ENCODE assay signal across 24 cellular contexts in the genomic region with DNA sequence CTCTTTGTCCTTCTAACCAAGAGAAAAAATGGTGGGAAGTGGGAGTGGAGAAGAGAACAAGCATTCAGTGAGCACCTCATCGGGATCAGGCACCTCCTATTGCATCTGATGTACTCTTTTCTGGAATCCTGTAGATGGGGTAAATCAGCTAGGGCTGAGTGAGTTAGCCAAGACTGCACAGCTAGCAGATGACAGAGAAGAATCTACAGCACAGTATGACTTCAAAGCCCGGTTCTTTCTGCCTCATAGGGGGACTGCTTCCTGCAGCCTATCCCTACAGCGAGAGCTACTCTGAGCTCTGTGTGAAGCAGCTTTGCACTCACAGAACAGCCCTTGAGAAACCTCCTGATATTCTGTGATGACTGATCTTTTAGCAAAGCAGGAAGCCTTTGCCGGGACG.
"Had no signal": no experiment of that assay in that cellular context is flagged by ENCODE, and none has a peak within 500 bp of the region (broad histone marks: within the 10 kb centered on the region; RNA-seq: fewer than 3 reads in every experiment).

No MANE protein-coding gene starts in this region.

- H3K4me3 Mint-ChIP-seq: activated CD4-positive, alpha-beta memory T cell treated with anti-CD3 and anti-CD28 coated beads for 36 hours; activated CD4-positive, alpha-beta T cell treated with anti-CD3 and anti-CD28 coated beads, Interleukin-2, amount 10 ng/mL, durations not matched to agents 24 days and 14 days; activated naive CD4-positive, alpha-beta T cell treated with anti-CD3 and anti-CD28 coated beads, Interleukin-2, amount 10 ng/mL, durations not matched to agents 7 days and 5 days; activated T-cell treated with anti-CD3 and anti-CD28 coated beads, Interleukin-2, amount 50 U/mL, for 24 hours; endodermal cell; nephron; stimulated activated naive B cell treated with anti-CD40 and anti-IgM and Interleukin-4, amounts not matched to agents 10 μg/mL and 1 μg/mL and 100 μg/mL, for 72 hours; T-helper 17 cell had no signal

- H3K4me1 Mint-ChIP-seq: activated CD4-positive, alpha-beta T cell treated with anti-CD3 and anti-CD28 coated beads, Interleukin-2, amount 10 ng/mL, durations not matched to agents 24 days and 14 days; activated naive CD4-positive, alpha-beta T cell treated with anti-CD3 and anti-CD28 coated beads, Interleukin-2, amount 10 ng/mL, durations not matched to agents 7 days and 5 days; endodermal cell; nephron; stimulated activated naive B cell treated with anti-CD40 and anti-IgM and Interleukin-4, amounts not matched to agents 10 μg/mL and 1 μg/mL and 100 μg/mL, for 72 hours; T-helper 17 cell had no signal

- DNase-seq: activated CD4-positive, alpha-beta memory T cell treated with anti-CD3 and anti-CD28 coated beads for 36 hours; activated CD4-positive, alpha-beta T cell treated with anti-CD3 and anti-CD28 coated beads, Interleukin-2, amount 10 ng/mL, durations not matched to agents 24 days and 14 days; activated CD4-positive, CD25-positive, alpha-beta regulatory T cell treated with anti-CD3 and anti-CD28 coated beads, Interleukin-2, amount 50 U/mL, for 72 hours; activated CD8-positive, alpha-beta memory T cell treated with anti-CD3 and anti-CD28 coated beads, Interleukin-2, amount 50 U/mL, for 48 hours; activated gamma-delta T cell; activated naive CD4-positive, alpha-beta T cell treated with anti-CD3 and anti-CD28 coated beads, Interleukin-2, amount 10 ng/mL, durations not matched to agents 7 days and 5 days; activated T-cell treated with anti-CD3 and anti-CD28 coated beads, Interleukin-2, amount 50 U/mL, for 24 hours; amygdala; central memory CD4-positive, alpha-beta T cell; endodermal cell; foreskin fibroblast; heart left ventricle; left ventricle myocardium inferior; pancreas; psoas muscle; stimulated activated CD4-positive, alpha-beta T cell treated with anti-CD3 and anti-CD28 coated beads, Interleukin-1b, Interleukin-23, amount 100 ng/mL, for 48 hours; stimulated activated naive B cell treated with anti-CD40 and anti-IgM and Interleukin-4, amounts not matched to agents 10 μg/mL and 1 μg/mL and 100 μg/mL, for 72 hours; T-helper 17 cell; T1000; tibial artery; upper lobe of right lung; WERI-Rb-1 had no signal

- H3K9me3 Mint-ChIP-seq: endodermal cell had no signal

- H3K27ac Mint-ChIP-seq: activated CD4-positive, alpha-beta memory T cell treated with anti-CD3 and anti-CD28 coated beads for 36 hours; activated CD4-positive, alpha-beta T cell treated with anti-CD3 and anti-CD28 coated beads, Interleukin-2, amount 10 ng/mL, durations not matched to agents 24 days and 14 days; activated naive CD4-positive, alpha-beta T cell treated with anti-CD3 and anti-CD28 coated beads, Interleukin-2, amount 10 ng/mL, durations not matched to agents 7 days and 5 days; activated T-cell treated with anti-CD3 and anti-CD28 coated beads, Interleukin-2, amount 50 U/mL, for 24 hours; endodermal cell; nephron; stimulated activated naive B cell treated with anti-CD40 and anti-IgM and Interleukin-4, amounts not matched to agents 10 μg/mL and 1 μg/mL and 100 μg/mL, for 72 hours; T-helper 17 cell had no signal

- H3K36me3 Mint-ChIP-seq: activated CD4-positive, alpha-beta memory T cell treated with anti-CD3 and anti-CD28 coated beads for 36 hours; activated naive CD4-positive, alpha-beta T cell treated with anti-CD3 and anti-CD28 coated beads, Interleukin-2, amount 10 ng/mL, durations not matched to agents 7 days and 5 days; stimulated activated naive B cell treated with anti-CD40 and anti-IgM and Interleukin-4, amounts not matched to agents 10 μg/mL and 1 μg/mL and 100 μg/mL, for 72 hours had no signal

- H3K27me3 Mint-ChIP-seq: activated CD4-positive, alpha-beta memory T cell treated with anti-CD3 and anti-CD28 coated beads for 36 hours; activated CD4-positive, alpha-beta T cell treated with anti-CD3 and anti-CD28 coated beads, Interleukin-2, amount 10 ng/mL, durations not matched to agents 24 days and 14 days; activated naive CD4-positive, alpha-beta T cell treated with anti-CD3 and anti-CD28 coated beads, Interleukin-2, amount 10 ng/mL, durations not matched to agents 7 days and 5 days; activated T-cell treated with anti-CD3 and anti-CD28 coated beads, Interleukin-2, amount 50 U/mL, for 24 hours; stimulated activated naive B cell treated with anti-CD40 and anti-IgM and Interleukin-4, amounts not matched to agents 10 μg/mL and 1 μg/mL and 100 μg/mL, for 72 hours; T-helper 17 cell had no signal

- ATAC-seq: esophagus mucosa; heart left ventricle; pancreas; psoas muscle; stimulated activated naive B cell treated with anti-CD40 and anti-IgM and Interleukin-4, amounts not matched to agents 10 μg/mL and 1 μg/mL and 100 μg/mL, for 72 hours; T-helper 17 cell; upper lobe of right lung had no signal
